Comparison of ENCODE assay signal across 8 cellular contexts in genomic region chr14:39265032-39265431, GRCh38. TPM values are rescaled to one million over a fixed set of nuclear protein-coding genes. Genes with fewer than 3 reads are reported as not detected.
A peak's percentile ranks its signal among the peaks of the same experiment; 100 is the strongest.
DNase-seq lines count a peak whose midpoint lies in the region; ATAC-seq lines count a peak whose summit lies in the region.

No MANE protein-coding gene starts in this region.

- ATAC-seq in HG03354 (IDR thresholded peaks at IDR 0.05; ENCODE audit: poor library complexity, severe bottlenecking, unreplicated experiment) (no peak), HG03442 (IDR thresholded peaks at IDR 0.05; ENCODE audit: unreplicated experiment) (no peak), GM21737 (IDR thresholded peaks at IDR 0.05; ENCODE audit: unreplicated experiment) (no peak)

- H3K27ac ChIP-seq in epithelial cell of prostate = peak overlapping the region; percentile 97
- peak overlapping the region; percentile 94 for H3K27ac ChIP-seq in skeletal muscle tissue (ENCODE audit: low read depth, low read length)

- peak overlapping the region; percentile 81 to 97 (median 88) for H3K4me3 ChIP-seq in skeletal muscle tissue (ENCODE audit: low read length in 3 of 3)

- peaks cover 5 to 17% (median 10%) of the 10 kb centered on the region in 3 donors for H3K4me1 ChIP-seq in skeletal muscle tissue (ENCODE audit: control insufficient read depth in 3 of 3, insufficient read depth in 3 of 3, low read length in 3 of 3)

- H3K27me3 ChIP-seq in skeletal muscle tissue (ENCODE audit: control insufficient read depth in 3 of 3, insufficient read depth in 3 of 3, low read length in 3 of 3) = no peaks in the 10 kb centered on the region

- H3K9ac ChIP-seq in skeletal muscle tissue (ENCODE audit: low read depth in 1 of 3, low read length in 3 of 3) = peak overlapping the region; percentile 92 to 96 (median 94)

- H3K36me3 ChIP-seq in skeletal muscle tissue (ENCODE audit: control insufficient read depth in 3 of 3, insufficient read depth in 3 of 3, low read length in 3 of 3) = peaks cover 0 to 3% (median 0%) of the 10 kb centered on the region in 3 donors

- DNase-seq in SIG-M5 treated with dmso at 0.1 percent for 504 hours (lab: John Stamatoyannopoulos, UW; ENCODE audit: unreplicated experiment) = peak; percentile 26
- no peak for DNase-seq in SIG-M5 (lab: John Stamatoyannopoulos, UW)
- peak; percentile 22 for DNase-seq in NCI-H510A (lab: John Stamatoyannopoulos, UW)
- DNase-seq in epithelial cell of prostate (ENCODE audit: low read depth, low spot score) = no peak

- no peaks in the 10 kb centered on the region for H3K9me3 ChIP-seq in skeletal muscle tissue (ENCODE audit: control insufficient read depth in 3 of 3, low read length in 3 of 3)

RNA-seq across cellular contexts. Expression of gene MIA2, which starts 31.3 kb away (rescaled TPM):
- 15.7 TPM for total RNA-seq in skeletal muscle tissue

Comparison
In these comparisons a context has a peak if more than half of its experiments do, and no peak if none do; other contexts are left out.
1. DNase-seq: peak in SIG-M5 treated with dmso at 0.1 percent for 504 hours (single experiment) and NCI-H510A (single experiment); none in SIG-M5 (single experiment) and epithelial cell of prostate (single experiment).